16 cellular contexts compared by ENCODE assay signal in the genomic region with DNA sequence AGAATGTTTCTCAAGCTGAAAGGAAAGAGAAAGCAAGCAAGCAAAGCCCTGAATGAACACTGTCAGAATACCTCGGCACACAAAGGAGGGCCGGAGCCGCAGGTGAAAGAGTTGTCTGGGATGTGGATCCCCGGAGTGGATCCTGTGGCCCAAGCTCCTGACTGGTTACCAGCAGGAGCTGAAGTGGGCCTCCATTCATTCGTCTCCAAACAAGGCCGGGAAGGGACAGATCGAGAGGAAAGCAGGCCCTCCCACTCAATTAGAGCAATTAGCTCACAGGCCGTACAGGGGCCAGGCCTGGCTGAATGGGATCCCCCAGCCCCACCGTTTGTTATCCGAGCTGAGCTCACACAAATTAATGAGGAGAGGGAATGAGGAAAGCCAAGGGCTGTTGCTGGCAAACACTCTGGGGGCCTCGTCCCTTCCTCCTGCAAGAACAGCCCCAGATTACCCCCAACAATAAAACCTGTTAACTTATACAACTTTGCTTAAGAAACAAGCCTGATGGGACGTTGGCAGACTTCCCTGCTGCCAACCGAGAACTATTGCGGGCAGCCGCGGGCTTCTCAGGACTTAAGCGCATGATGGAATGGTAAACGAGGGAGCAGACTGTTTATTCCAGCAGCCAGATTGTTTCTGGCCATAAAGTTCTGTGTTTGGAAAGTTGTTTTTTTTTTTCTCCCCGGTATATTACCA.
DNase-seq lines count a peak whose midpoint lies in the region; ATAC-seq, FAIRE-seq and TF ChIP-seq lines count a peak whose summit lies in the region.
"Had no signal": no experiment of that assay in that cellular context is flagged by ENCODE, and none has a peak within 500 bp of the region (broad histone marks: within the 10 kb centered on the region; RNA-seq: fewer than 3 reads in every experiment).

No MANE protein-coding gene starts in this region.

- H4K8ac ChIP-seq in H1 (ENCODE audit: extremely low read depth, insufficient read depth, low read length): no peak overlapping the region

- H3K23me2 ChIP-seq in H1 (ENCODE audit: low read depth, low read length): no peaks in the 10 kb centered on the region

- H3K27me3 ChIP-seq in H1 (replicated peaks in 1 of 4; ENCODE audit: control insufficient read depth in 3 of 4, extremely low read depth in 1 of 4, insufficient read depth in 3 of 4, low read length in 3 of 4): no peaks in the 10 kb centered on the region; a peak in 1 of 7 replicates

- H3K4me3 Mint-ChIP-seq in nephron progenitor cell: peak overlapping the region; percentile 61
- H3K4me3 Mint-ChIP-seq in T-helper 2 cell treated with Interferon-gamma antibody and Interleukin-4, amounts not matched to agents 5 μg/mL and 100 μg/mL, for 36 hours: no peak overlapping the region
- H3K4me3 Mint-ChIP-seq: activated naive CD8-positive, alpha-beta T cell treated with anti-CD3 and anti-CD28 coated beads for 36 hours; CD8-positive, alpha-beta T cell; T-helper 17 cell had no signal

- no peaks in the 10 kb centered on the region for H3K36me3 Mint-ChIP-seq in nephron progenitor cell (ENCODE audit: low read depth)
- H3K36me3 Mint-ChIP-seq in T-helper 2 cell treated with Interferon-gamma antibody and Interleukin-4, amounts not matched to agents 5 μg/mL and 100 μg/mL, for 36 hours (ENCODE audit: low read depth): no peaks in the 10 kb centered on the region
- H3K36me3 Mint-ChIP-seq: activated naive CD8-positive, alpha-beta T cell treated with anti-CD3 and anti-CD28 coated beads for 36 hours; CD8-positive, alpha-beta T cell had no signal

- no peak for TF ChIP-seq EP300 in H1 (IDR thresholded peaks at IDR 0.05; ENCODE audit: borderline replicate concordance in 1 of 2, low read depth in 2 of 2, low read length in 2 of 2)

- no peak overlapping the region for H3K27ac ChIP-seq in H1 (ENCODE audit: low read depth, low read length)

- H3K9me3 Mint-ChIP-seq in nephron progenitor cell: no peaks in the 10 kb centered on the region
- no peaks in the 10 kb centered on the region for H3K9me3 Mint-ChIP-seq in T-helper 2 cell treated with Interferon-gamma antibody and Interleukin-4, amounts not matched to agents 5 μg/mL and 100 μg/mL, for 36 hours
- H3K9me3 Mint-ChIP-seq: activated naive CD8-positive, alpha-beta T cell treated with anti-CD3 and anti-CD28 coated beads for 36 hours; CD8-positive, alpha-beta T cell had no signal

- H4K20me1 ChIP-seq in H1 (replicated peaks in 1 of 2; ENCODE audit: control insufficient read depth in 1 of 2, insufficient read depth in 2 of 2, low read length in 2 of 2): no peaks in the 10 kb centered on the region

- no peak for TF ChIP-seq CTCF in H1 (IDR thresholded peaks at IDR 0.05; ENCODE audit: control extremely low read depth in 1 of 3, insufficient read depth in 1 of 3, low read depth in 1 of 3, low read length in 3 of 3)
- no peak for TF ChIP-seq CTCF in nephron progenitor cell (IDR thresholded peaks at IDR 0.05)

- TF ChIP-seq POLR2A in H1 (IDR thresholded peaks at IDR 0.05; ENCODE audit: control extremely low read depth in 1 of 2, low read depth in 2 of 2, low read length in 2 of 2): no peak

- POLR2A ChIA-PET in H1 (lab: Charles Lee; ENCODE audit: partially characterized antibody): no interaction called here

- H3K79me1 ChIP-seq in H1 (ENCODE audit: low read depth, low read length): no peaks in the 10 kb centered on the region

- no peak for TF ChIP-seq RAD21 in H1 (IDR thresholded peaks at IDR 0.05 in 1 of 2, conservative IDR thresholded peaks at IDR 0.05 in 1 of 2; ENCODE audit: low read depth in 2 of 2, low read length in 2 of 2)

- DNase-seq in NCI-H748 (lab: John Stamatoyannopoulos, UW; ENCODE audit: unreplicated experiment) (peak; percentile 59), NCI-H748 treated with DMSO at 0.1 percent for 48 hours (lab: John Stamatoyannopoulos, UW) (no peak), H1 (ENCODE audit: low read depth in 1 of 2, low spot score in 2 of 2) (peak in 1 of 2 experiments; percentile 3), nephron progenitor cell (peak; percentile 25), HuH-7.5 (ENCODE audit: low spot score) (no peak), NCI-H2107 treated with DMSO at 0.1 percent for 48 hours (lab: John Stamatoyannopoulos, UW; ENCODE audit: unreplicated experiment) (no peak)
- DNase-seq in T-helper 2 cell treated with Interferon-gamma antibody and Interleukin-4, amounts not matched to agents 5 μg/mL and 100 μg/mL, for 36 hours (ENCODE audit: low spot score): no peak
- DNase-seq: activated naive CD8-positive, alpha-beta T cell treated with anti-CD3 and anti-CD28 coated beads for 36 hours; activated T-cell treated with anti-CD3 and anti-CD28 coated beads for 4 hours; CD8-positive, alpha-beta T cell; GF-D8; NCI-H187 treated with DMSO at 0.1 percent for 48 hours; SHP77; T-helper 17 cell had no signal

- H2BK20ac ChIP-seq in H1 (ENCODE audit: low read length): no peak overlapping the region

- no peak overlapping the region for H2AK5ac ChIP-seq in H1 (ENCODE audit: low read depth, low read length)

- peaks cover 52% of the 10 kb centered on the region for H3K4me1 Mint-ChIP-seq in nephron progenitor cell
- H3K4me1 Mint-ChIP-seq in T-helper 2 cell treated with Interferon-gamma antibody and Interleukin-4, amounts not matched to agents 5 μg/mL and 100 μg/mL, for 36 hours (ENCODE audit: low read depth): no peaks in the 10 kb centered on the region
- H3K4me1 Mint-ChIP-seq: activated naive CD8-positive, alpha-beta T cell treated with anti-CD3 and anti-CD28 coated beads for 36 hours; T-helper 17 cell had no signal

- H4K5ac ChIP-seq in H1 (ENCODE audit: insufficient read length, low read depth, low read length): no peak overlapping the region

- H3K4me3 ChIP-seq in H1 (ENCODE audit: extremely low read depth in 1 of 4, insufficient read depth in 2 of 4, low read depth in 3 of 4, low read length in 4 of 4): no peak overlapping the region

- H3K23ac ChIP-seq in H1 (ENCODE audit: insufficient read length): no peak overlapping the region

- H3K27me3 Mint-ChIP-seq in nephron progenitor cell (ENCODE audit: low read depth, poor library complexity): peaks cover 39% of the 10 kb centered on the region
- H3K27me3 Mint-ChIP-seq in T-helper 2 cell treated with Interferon-gamma antibody and Interleukin-4, amounts not matched to agents 5 μg/mL and 100 μg/mL, for 36 hours (ENCODE audit: low read depth): no peaks in the 10 kb centered on the region
- H3K27me3 Mint-ChIP-seq: activated naive CD8-positive, alpha-beta T cell treated with anti-CD3 and anti-CD28 coated beads for 36 hours had no signal

- H3K27ac Mint-ChIP-seq in nephron progenitor cell: peak overlapping the region; percentile 49
- H3K27ac Mint-ChIP-seq in T-helper 2 cell treated with Interferon-gamma antibody and Interleukin-4, amounts not matched to agents 5 μg/mL and 100 μg/mL, for 36 hours: no peak overlapping the region
- H3K27ac Mint-ChIP-seq: activated naive CD8-positive, alpha-beta T cell treated with anti-CD3 and anti-CD28 coated beads for 36 hours; CD8-positive, alpha-beta T cell; T-helper 17 cell had no signal

- H3K4me2 ChIP-seq in H1 (ENCODE audit: insufficient read depth in 1 of 2, low read depth in 2 of 2, low read length in 2 of 2): no peak overlapping the region

- FAIRE-seq in H1 (lab: Jason Lieb, UNC): no peak
- FAIRE-seq: frontal cortex had no signal

- CTCF ChIA-PET in H1 (lab: Charles Lee; ENCODE audit: partially characterized antibody): no interaction called here

- no peaks in the 10 kb centered on the region for H3K79me2 ChIP-seq in H1 (ENCODE audit: control insufficient read depth in 1 of 2, insufficient read depth in 2 of 2, low read length in 2 of 2)

- peaks cover 0 to 5% (median 2%) of the 10 kb centered on the region in 4 experiments; a peak in 3 of 7 replicates for H3K4me1 ChIP-seq in H1 (replicated peaks in 1 of 4; ENCODE audit: control insufficient read depth in 3 of 4, insufficient read depth in 4 of 4, low read length in 3 of 4)

- ATAC-seq in GM18858 (IDR thresholded peaks at IDR 0.05; ENCODE audit: unreplicated experiment): no peak
- ATAC-seq: CD8-positive, alpha-beta T cell; T-helper 17 cell had no signal

- no peak overlapping the region for H2BK5ac ChIP-seq in H1 (ENCODE audit: low read depth, low read length)

- no peak overlapping the region for H2BK12ac ChIP-seq in H1 (ENCODE audit: low read depth, low read length)

- no peak overlapping the region for H3K18ac ChIP-seq in H1 (ENCODE audit: extremely low read depth, low read length)

- H3K14ac ChIP-seq in H1 (ENCODE audit: insufficient read length): no peak overlapping the region

- no peak overlapping the region for H3K4ac ChIP-seq in H1 (replicated peaks; ENCODE audit: insufficient read length, low read depth, low read length)

- no peaks in the 10 kb centered on the region for H3K36me3 ChIP-seq in H1 (ENCODE audit: control insufficient read depth in 2 of 4, insufficient read depth in 4 of 4, low read length in 3 of 4)

- H2BK120ac ChIP-seq in H1 (replicated peaks; ENCODE audit: low read depth, low read length): no peak overlapping the region

- peak overlapping the region; percentile 48; the same call in 1 of the 2 replicates for H2AFZ ChIP-seq in H1 (ENCODE audit: low read length)

- no peak overlapping the region for H4K91ac ChIP-seq in H1 (replicated peaks; ENCODE audit: insufficient read length, low read length)

- no peaks in the 10 kb centered on the region for H3K9me3 ChIP-seq in H1 (ENCODE audit: insufficient read depth in 2 of 2, low read depth in 1 of 2, low read length in 1 of 2)

- no peak overlapping the region for H2BK15ac ChIP-seq in H1 (ENCODE audit: low read length)

- 74% methylated on average over 19 of the region's 19 CpGs; no CpG with 5 or more reads in 1 of the 2 experiments for WGBS in H1 (ENCODE audit: extremely low coverage in 1 of 2, insufficient coverage in 1 of 2, insufficient read length in 1 of 2, insufficient replicate concordance in 2 of 2, low coverage in 1 of 2, low lambda C conversion rate in 2 of 2, missing lambda C conversion rate in 1 of 2), 2 experiments

- H3K9ac ChIP-seq in H1 (replicated peaks in 1 of 4; ENCODE audit: extremely low read depth in 1 of 4, low read depth in 3 of 4, low read length in 3 of 4): no peak overlapping the region

- no peak overlapping the region for H3K56ac ChIP-seq in H1 (replicated peaks; ENCODE audit: insufficient read length, low read depth, low read length)

TF ChIP-seq in H1, 55 proteins besides CTCF, POLR2A, EP300 and RAD21:
- no peak for TF ChIP-seq RXRA (IDR thresholded peaks at IDR 0.05; ENCODE audit: insufficient read depth, low read depth, low read length)
- TF ChIP-seq NRF1 (IDR thresholded peaks at IDR 0.05; ENCODE audit: low read depth, low read length): no peak
- no peak for TF ChIP-seq SAP30 (IDR thresholded peaks at IDR 0.05; ENCODE audit: insufficient read depth, insufficient replicate concordance, low read length)
- TF ChIP-seq, protein P1, sequence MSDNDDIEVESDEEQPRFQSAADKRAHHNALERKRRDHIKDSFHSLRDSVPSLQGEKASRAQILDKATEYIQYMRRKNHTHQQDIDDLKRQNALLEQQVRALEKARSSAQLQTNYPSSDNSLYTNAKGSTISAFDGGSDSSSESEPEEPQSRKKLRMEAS (IDR thresholded peaks at IDR 0.05): no peak

Comparison
In these comparisons a context has a peak if more than half of its experiments do, and no peak if none do; other contexts are left out.
1. DNase-seq: peak in NCI-H748 (single experiment) and nephron progenitor cell (single experiment); none in NCI-H748 treated with DMSO at 0.1 percent for 48 hours (single experiment), T-helper 2 cell treated with Interferon-gamma antibody and Interleukin-4, amounts not matched to agents 5 μg/mL and 100 μg/mL, for 36 hours (single experiment), HuH-7.5 (single experiment) and NCI-H2107 treated with DMSO at 0.1 percent for 48 hours (single experiment).